ENCODE assay signal across 1 cellular context in the genomic region with DNA sequence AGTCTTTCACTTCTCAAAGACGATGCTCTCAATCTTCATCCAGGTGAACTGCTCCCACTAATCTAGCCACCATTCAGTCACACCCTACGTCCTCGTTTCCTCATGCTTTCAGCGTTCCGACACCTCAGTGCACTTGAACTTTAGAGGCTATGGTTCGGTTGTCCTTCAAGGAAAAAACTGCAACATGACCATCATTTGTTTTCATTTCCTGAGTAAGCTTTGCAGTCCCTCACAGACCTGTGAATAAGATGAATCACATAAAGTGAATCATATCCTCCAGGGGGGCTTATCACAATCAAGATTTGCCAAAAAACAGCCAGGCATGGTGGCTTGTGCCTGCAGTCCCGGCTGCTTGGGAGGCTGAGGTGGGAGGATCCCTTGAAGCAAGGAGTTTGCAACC.
TF ChIP-seq lines count a peak whose summit lies in the region.

No MANE protein-coding gene starts in this region.

TF ChIP-seq in HCT116, 20 proteins besides CTCF, POLR2A, EP300 and RAD21 (continued from another document):
- TF ChIP-seq, protein P1, sequence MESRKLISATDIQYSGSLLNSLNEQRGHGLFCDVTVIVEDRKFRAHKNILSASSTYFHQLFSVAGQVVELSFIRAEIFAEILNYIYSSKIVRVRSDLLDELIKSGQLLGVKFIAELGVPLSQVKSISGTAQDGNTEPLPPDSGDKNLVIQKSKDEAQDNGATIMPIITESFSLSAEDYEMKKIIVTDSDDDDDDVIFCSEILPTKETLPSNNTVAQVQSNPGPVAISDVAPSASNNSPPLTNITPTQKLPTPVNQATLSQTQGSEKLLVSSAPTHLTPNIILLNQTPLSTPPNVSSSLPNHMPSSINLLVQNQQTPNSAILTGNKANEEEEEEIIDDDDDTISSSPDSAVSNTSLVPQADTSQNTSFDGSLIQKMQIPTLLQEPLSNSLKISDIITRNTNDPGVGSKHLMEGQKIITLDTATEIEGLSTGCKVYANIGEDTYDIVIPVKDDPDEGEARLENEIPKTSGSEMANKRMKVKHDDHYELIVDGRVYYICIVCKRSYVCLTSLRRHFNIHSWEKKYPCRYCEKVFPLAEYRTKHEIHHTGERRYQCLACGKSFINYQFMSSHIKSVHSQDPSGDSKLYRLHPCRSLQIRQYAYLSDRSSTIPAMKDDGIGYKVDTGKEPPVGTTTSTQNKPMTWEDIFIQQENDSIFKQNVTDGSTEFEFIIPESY (IDR thresholded peaks at IDR 0.05; ENCODE audit: extremely low read depth, insufficient replicate concordance, low read length): no peak
- TF ChIP-seq TCF7L2 (IDR thresholded peaks at IDR 0.05; ENCODE audit: borderline replicate concordance, extremely low read depth, insufficient read depth, insufficient read length) (no peak), ZNF274 (IDR thresholded peaks at IDR 0.05; ENCODE audit: low read depth, low read length) (no peak), EZH2 (IDR thresholded peaks at IDR 0.05) (no peak), SP1 (IDR thresholded peaks at IDR 0.05; ENCODE audit: low read depth) (peak; percentile 40; the same call in 1 of the 2 replicates)
